26 cellular contexts compared by ENCODE assay signal in the genomic region with DNA sequence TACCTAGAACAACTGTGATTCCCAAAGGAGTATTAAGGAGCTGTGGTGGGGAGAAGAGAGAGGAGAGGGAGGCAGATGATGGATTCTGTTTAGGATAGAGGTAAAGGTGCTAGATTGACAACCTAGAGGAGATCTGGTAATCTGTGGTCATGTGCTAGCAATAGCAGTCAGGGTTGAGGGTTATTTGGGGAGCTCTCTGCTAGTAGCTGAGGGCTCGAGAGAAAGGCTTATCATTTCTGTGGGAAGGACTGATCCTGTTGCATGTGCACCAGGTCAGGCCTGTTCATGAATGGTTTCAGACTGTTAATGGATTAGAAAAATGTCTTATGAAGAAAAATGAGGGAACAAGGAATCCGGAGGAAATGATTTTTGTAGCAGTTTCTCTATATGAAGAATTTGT.
DNase-seq lines count a peak whose midpoint lies in the region; ATAC-seq, FAIRE-seq and TF ChIP-seq lines count a peak whose summit lies in the region.
"Had no signal": no experiment of that assay in that cellular context is flagged by ENCODE, and none has a peak within 500 bp of the region (broad histone marks: within the 10 kb centered on the region; RNA-seq: fewer than 3 reads in every experiment).

No MANE protein-coding gene starts in this region.

- peak; percentile 41 for FAIRE-seq in astrocyte (lab: Jason Lieb, UNC)
- FAIRE-seq: keratinocyte had no signal

- H3K27ac Mint-ChIP-seq in astrocyte (ENCODE audit: unreplicated experiment) = no peak overlapping the region
- H3K27ac Mint-ChIP-seq: activated CD8-positive, alpha-beta T cell treated with anti-CD3 and anti-CD28 coated beads for 36 hours; activated naive CD4-positive, alpha-beta T cell treated with anti-CD3 and anti-CD28 coated beads, Interleukin-2, amount 10 ng/mL, durations not matched to agents 7 days and 5 days; activated T-helper 1 cell treated with anti-CD3 and anti-CD28 coated beads, Interleukin-12 subunit alpha, Interleukin-12 subunit beta, Interleukin-2, Interleukin-4 antibody, amounts not matched to agents 30 ng/mL and 10 ng/mL and 1 ng/mL, durations not matched to agents 14 hours and 24 hours and 36 hours; IgD-negative memory B cell; T-cell had no signal

- no peak for ATAC-seq in GM21367 (IDR thresholded peaks at IDR 0.05; ENCODE audit: unreplicated experiment)
- ATAC-seq: activated CD8-positive, alpha-beta T cell treated with anti-CD3 and anti-CD28 coated beads for 36 hours; T-cell had no signal

- DNase-seq in G401 (ENCODE audit: low spot score) = peak; percentile 50
- DNase-seq in H7 = peak; percentile 23
- DNase-seq in astrocyte (ENCODE audit: low read depth) = no peak
- DNase-seq in myocyte (ENCODE audit: low read depth) = peak; percentile 22
- no peak for DNase-seq in inferior parietal cortex (ENCODE audit: extremely low spot score)
- no peak for DNase-seq in foreskin melanocyte
- DNase-seq: activated CD4-positive, alpha-beta T cell treated with anti-CD3 and anti-CD28 coated beads for 1 hour; activated CD8-positive, alpha-beta memory T cell treated with anti-CD3 and anti-CD28 coated beads, Interleukin-2, amount 50 U/mL, for 48 hours; activated CD8-positive, alpha-beta T cell treated with anti-CD3 and anti-CD28 coated beads for 36 hours; activated naive CD4-positive, alpha-beta T cell treated with anti-CD3 and anti-CD28 coated beads, Interleukin-2, amount 10 ng/mL, durations not matched to agents 7 days and 5 days; amniotic stem cell; effector CD4-positive, alpha-beta T cell; NCI-H1436 treated with DMSO at 0.1 percent for 48 hours; NCI-H2081 treated with DMSO at 0.1 percent for 48 hours; NCI-H748 treated with DMSO at 0.1 percent for 48 hours; nucleus accumbens; stimulated activated CD4-positive, alpha-beta T cell treated with anti-CD3 and anti-CD28 coated beads, Interleukin-4, amount 100 ng/mL, for 24 hours; T-cell; transverse colon had no signal

- H3K4me3 ChIP-seq in H7 (ENCODE audit: insufficient read depth, low read depth, low read length) = no peak overlapping the region
- H3K4me3 ChIP-seq in astrocyte (ENCODE audit: insufficient read depth, low read depth, low read length) = no peak overlapping the region
- H3K4me3 ChIP-seq: BLaER1 treated with 17β-estradiol and CSF1 and Interleukin-3, amounts not matched to agents 10 nM and 100 nM; prostate gland; SJSA1; transverse colon had no signal

- no peak overlapping the region for H3K27ac ChIP-seq in astrocyte (ENCODE audit: low read depth, low read length)
- H3K27ac ChIP-seq: BLaER1 treated with 17β-estradiol and CSF1 and Interleukin-3, amounts not matched to agents 10 nM and 100 nM; prostate gland; SJSA1; transverse colon had no signal

- in situ Hi-C loops in G401 (cut with HindIII; ENCODE audit: low sequenced_read_pairs) = no loop called here

- no peaks in the 10 kb centered on the region for H3K9me3 ChIP-seq in astrocyte (ENCODE audit: insufficient read depth, low read depth, low read length)
- H3K9me3 ChIP-seq: prostate gland, SJSA1, transverse colon had no signal

- no peak for TF ChIP-seq CTCF in astrocyte (IDR thresholded peaks at IDR 0.05; ENCODE audit: insufficient read depth, low read depth, low read length)

- H3K9me3 Mint-ChIP-seq in astrocyte (ENCODE audit: unreplicated experiment) = peaks cover 2% of the 10 kb centered on the region
- H3K9me3 Mint-ChIP-seq: activated T-helper 1 cell treated with anti-CD3 and anti-CD28 coated beads, Interleukin-12 subunit alpha, Interleukin-12 subunit beta, Interleukin-2, Interleukin-4 antibody, amounts not matched to agents 30 ng/mL and 10 ng/mL and 1 ng/mL, durations not matched to agents 14 hours and 24 hours and 36 hours; IgD-negative memory B cell had no signal

- H3K36me3 Mint-ChIP-seq in astrocyte (ENCODE audit: low read depth, unreplicated experiment) = peaks cover 5% of the 10 kb centered on the region
- H3K36me3 Mint-ChIP-seq: activated naive CD4-positive, alpha-beta T cell treated with anti-CD3 and anti-CD28 coated beads, Interleukin-2, amount 10 ng/mL, durations not matched to agents 7 days and 5 days had no signal

- peaks cover 52% of the 10 kb centered on the region for H3K4me1 Mint-ChIP-seq in astrocyte (ENCODE audit: low read depth, unreplicated experiment)

- H3K27me3 Mint-ChIP-seq in astrocyte (ENCODE audit: low read depth, unreplicated experiment) = no peaks in the 10 kb centered on the region
- H3K27me3 Mint-ChIP-seq: activated CD8-positive, alpha-beta T cell treated with anti-CD3 and anti-CD28 coated beads for 36 hours; activated naive CD4-positive, alpha-beta T cell treated with anti-CD3 and anti-CD28 coated beads, Interleukin-2, amount 10 ng/mL, durations not matched to agents 7 days and 5 days; IgD-negative memory B cell; T-cell had no signal

- no peak overlapping the region for H2AFZ ChIP-seq in astrocyte (ENCODE audit: low read depth, low read length)

- H3K4me1 ChIP-seq in astrocyte (ENCODE audit: insufficient read depth, low read length) = no peaks in the 10 kb centered on the region
- H3K4me1 ChIP-seq: BLaER1 treated with 17β-estradiol and CSF1 and Interleukin-3, amounts not matched to agents 10 nM and 100 nM; prostate gland had no signal

- no peaks in the 10 kb centered on the region for H3K27me3 ChIP-seq in H7 (ENCODE audit: control insufficient read depth, insufficient read depth, low read length)
- no peaks in the 10 kb centered on the region for H3K27me3 ChIP-seq in astrocyte (ENCODE audit: insufficient read depth, low read length)
- H3K27me3 ChIP-seq: BLaER1 treated with 17β-estradiol and CSF1 and Interleukin-3, amounts not matched to agents 10 nM and 100 nM; SJSA1; transverse colon had no signal

- H4K20me1 ChIP-seq in astrocyte (ENCODE audit: insufficient read depth, low read length) = peaks cover 50% of the 10 kb centered on the region

- H3K4me2 ChIP-seq in astrocyte (ENCODE audit: low read length) = no peak overlapping the region
- H3K4me2 ChIP-seq: BLaER1 treated with 17β-estradiol and CSF1 and Interleukin-3, amounts not matched to agents 10 nM and 100 nM had no signal

- no peak overlapping the region for H3K4me3 Mint-ChIP-seq in astrocyte (ENCODE audit: unreplicated experiment)
- H3K4me3 Mint-ChIP-seq: activated CD8-positive, alpha-beta T cell treated with anti-CD3 and anti-CD28 coated beads for 36 hours; activated naive CD4-positive, alpha-beta T cell treated with anti-CD3 and anti-CD28 coated beads, Interleukin-2, amount 10 ng/mL, durations not matched to agents 7 days and 5 days; activated T-helper 1 cell treated with anti-CD3 and anti-CD28 coated beads, Interleukin-12 subunit alpha, Interleukin-12 subunit beta, Interleukin-2, Interleukin-4 antibody, amounts not matched to agents 30 ng/mL and 10 ng/mL and 1 ng/mL, durations not matched to agents 14 hours and 24 hours and 36 hours; IgD-negative memory B cell; T-cell had no signal

- H3K9ac ChIP-seq in astrocyte (ENCODE audit: low read length) = no peak overlapping the region
- H3K9ac ChIP-seq: BLaER1 treated with 17β-estradiol and CSF1 and Interleukin-3, amounts not matched to agents 10 nM and 100 nM had no signal

- H3K79me2 ChIP-seq in astrocyte (ENCODE audit: insufficient read depth, low read length) = peaks cover 72% of the 10 kb centered on the region

- H3K36me3 ChIP-seq in H7 (replicated peaks; ENCODE audit: control insufficient read depth, insufficient read depth, low read length) = no peaks in the 10 kb centered on the region
- no peaks in the 10 kb centered on the region for H3K36me3 ChIP-seq in astrocyte (ENCODE audit: insufficient read depth, low read length)
- H3K36me3 ChIP-seq: prostate gland, SJSA1, transverse colon had no signal

Comparison
In these comparisons a context has a peak if more than half of its experiments do, and no peak if none do; other contexts are left out.
1. DNase-seq: peak in G401 (single experiment), H7 (single experiment) and myocyte (single experiment); none in astrocyte (single experiment), inferior parietal cortex (single experiment) and foreskin melanocyte (single experiment).